Comparison of ENCODE assay signal across 8 cellular contexts in the genomic region with DNA sequence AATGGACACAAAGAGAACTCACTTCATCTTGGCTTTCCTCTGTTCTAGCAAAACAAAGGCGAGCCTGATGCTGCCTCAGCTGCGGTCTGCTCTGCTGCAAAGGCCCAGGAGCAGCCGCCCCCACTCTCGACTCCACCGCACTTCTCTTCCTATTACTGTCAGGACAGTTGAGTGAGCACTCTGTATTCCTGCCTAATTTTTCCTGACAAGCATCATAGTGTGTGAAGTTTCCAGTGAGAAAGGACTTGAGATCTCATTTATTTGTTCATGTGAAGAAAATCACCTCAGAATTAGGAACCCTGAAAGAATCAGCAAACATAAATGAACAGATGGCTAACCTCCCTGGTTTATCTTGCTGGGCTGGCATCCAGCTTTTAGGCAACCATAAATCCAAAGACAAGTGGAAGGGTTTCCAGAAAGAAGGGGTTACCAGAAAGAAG. TPM values are rescaled to one million over a fixed set of nuclear protein-coding genes. Genes with fewer than 3 reads are reported as not detected.
DNase-seq lines count a peak whose midpoint lies in the region; ATAC-seq and TF ChIP-seq lines count a peak whose summit lies in the region.

No MANE protein-coding gene starts in this region.

- no peaks in the 10 kb centered on the region for H3K27me3 Mint-ChIP-seq in T-cell
- no peaks in the 10 kb centered on the region for H3K27me3 Mint-ChIP-seq in osteocyte (ENCODE audit: unreplicated experiment)

- no peak overlapping the region for H3K4me3 ChIP-seq in NB4 (ENCODE audit: low read depth, low read length)

- H3K27ac Mint-ChIP-seq in T-cell (peak overlapping the region; percentile 12 to 32), osteocyte (ENCODE audit: unreplicated experiment) (peak overlapping the region; percentile 90)

- H3K36me3 Mint-ChIP-seq in T-cell (peaks cover 31% of the 10 kb centered on the region), osteocyte (ENCODE audit: unreplicated experiment) (peaks cover 20% of the 10 kb centered on the region)

- H3K4me3 Mint-ChIP-seq in T-cell (no peak overlapping the region), osteocyte (ENCODE audit: unreplicated experiment) (peak overlapping the region; percentile 47)

- POLR2A ChIA-PET in T-cell (lab: Charles Lee): no interaction called here

- TF ChIP-seq CTCF in NB4 (IDR thresholded peaks at IDR 0.05; ENCODE audit: low read depth, low read length) (no peak), osteocyte (IDR thresholded peaks at IDR 0.05) (no peak)

- peak; percentile 25 for DNase-seq in stimulated activated CD4-positive, alpha-beta T cell treated with anti-CD3 and anti-CD28 coated beads, Interleukin-4, amount 100 ng/mL, for 24 hours
- no peak for DNase-seq in stimulated activated CD4-positive, alpha-beta T cell treated with anti-CD3 and anti-CD28 coated beads, Interleukin-4, amount 100 ng/mL, for 1 hour
- DNase-seq in NB4 (ENCODE audit: low read depth) (peak; percentile 41), T-cell (peak in 5 of 34 experiments; percentile 7 to 23 (median 12)), fibroblast of gingiva (ENCODE audit: low read depth) (peak; percentile 29), osteocyte (ENCODE audit: extremely low spot score, unreplicated experiment) (no peak), A172 (ENCODE audit: low spot score) (no peak)
- DNase-seq in activated CD4-positive, alpha-beta T cell treated with anti-CD3 and anti-CD28 coated beads, Interleukin-2, amount 50 U/mL, for 1 hour: no peak

- ATAC-seq in T-cell (replicated peaks in 1 of 4): peak; percentile 52 to 62 (median 56)

- TF ChIP-seq POLR2A in NB4 (IDR thresholded peaks at IDR 0.05; ENCODE audit: extremely low read depth, insufficient read length): no peak

- no peaks in the 10 kb centered on the region for H3K9me3 Mint-ChIP-seq in T-cell
- no peaks in the 10 kb centered on the region for H3K9me3 Mint-ChIP-seq in osteocyte (ENCODE audit: unreplicated experiment)

- H3K4me1 Mint-ChIP-seq in T-cell (peaks cover 46 to 52% (median 51%) of the 10 kb centered on the region in 3 donors), osteocyte (ENCODE audit: unreplicated experiment) (peaks cover 49% of the 10 kb centered on the region)

- CTCF ChIA-PET in T-cell (lab: Charles Lee): no interaction called here

RNA-seq across cellular contexts. Expression of a gene that starts 15.6 kb away (rescaled TPM):
- total RNA-seq in T-cell (10 to 100 TPM; 20.9 to 37.3 (median 23.2) TPM), osteocyte (179 and 187 TPM in 2 replicates)
- total RNA-seq in A172 (2014; rRNA removed; shearing (Covaris generic)): 113 and 136 TPM in 2 replicates

RNA-seq across cellular contexts. Expression of a gene that starts 49.8 kb away (rescaled TPM):
- 10 to 100 TPM; 39.5 to 88.9 (median 48.3) TPM for total RNA-seq in T-cell
- total RNA-seq in osteocyte: 36.7 and 37.8 TPM in 2 replicates
- 36.5 and 40.2 TPM in 2 replicates for total RNA-seq in A172 (2014; rRNA removed; shearing (Covaris generic))

RNA-seq across cellular contexts. Expression of a gene that starts 53.5 kb away (rescaled TPM):
- total RNA-seq in T-cell (under 1 TPM in 1 of 5 donors, not detected in 4; 0.19 TPM), osteocyte (0.55 and 0.70 TPM in 2 replicates)
- total RNA-seq in A172 (2014; rRNA removed; shearing (Covaris generic)): 0.12 and 0.38 TPM in 2 replicates

Comparison
In these comparisons a context has a peak if more than half of its experiments do, and no peak if none do; other contexts are left out.
1. DNase-seq: peak in stimulated activated CD4-positive, alpha-beta T cell treated with anti-CD3 and anti-CD28 coated beads, Interleukin-4, amount 100 ng/mL, for 24 hours (single experiment), NB4 (single experiment) and fibroblast of gingiva (single experiment); none in stimulated activated CD4-positive, alpha-beta T cell treated with anti-CD3 and anti-CD28 coated beads, Interleukin-4, amount 100 ng/mL, for 1 hour (single experiment), osteocyte (single experiment), A172 (single experiment) and activated CD4-positive, alpha-beta T cell treated with anti-CD3 and anti-CD28 coated beads, Interleukin-2, amount 50 U/mL, for 1 hour (single experiment).